In genomic region chr1:109944541-109944940, GRCh38 we compare ENCODE assay signal across 12 cellular contexts.
"Had no signal": no experiment of that assay in that cellular context is flagged by ENCODE, and none has a peak within 500 bp of the region (broad histone marks: within the 10 kb centered on the region; RNA-seq: fewer than 3 reads in every experiment).

No MANE protein-coding gene starts in this region.

- H3K4me3 ChIP-seq: hepatocyte, sigmoid colon had no signal

- H3K4me3 Mint-ChIP-seq: central memory CD8-positive, alpha-beta T cell; nephron progenitor cell had no signal

- ATAC-seq: activated CD4-positive, CD25-positive, alpha-beta regulatory T cell treated with anti-CD3 and anti-CD28 coated beads, Interleukin-2, amount 50 U/mL, for 24 hours had no signal

- DNase-seq: activated CD4-positive, alpha-beta T cell treated with anti-CD3 and anti-CD28 coated beads, Interleukin-2, amount 50 U/mL, for 48 hours; activated T-cell treated with anti-CD3 and anti-CD28 coated beads, Interleukin-2, amount 50 U/mL, for 48 hours; cortex of kidney; effector CD8-positive, alpha-beta T cell; nephron progenitor cell; sigmoid colon; stimulated activated naive CD4-positive, alpha-beta T cell; substantia nigra; trophoblast cell had no signal

- H3K27ac Mint-ChIP-seq: nephron progenitor cell had no signal

- H3K9me3 Mint-ChIP-seq: central memory CD8-positive, alpha-beta T cell had no signal
